Comparison of ENCODE assay signal across 22 cellular contexts in genomic region chr16:56689171-56689570, GRCh38. TPM values are rescaled to one million over a fixed set of nuclear protein-coding genes. Genes with fewer than 3 reads are reported as not detected.
DNase-seq lines count a peak whose midpoint lies in the region; ATAC-seq and TF ChIP-seq lines count a peak whose summit lies in the region.
"Had no signal": no experiment of that assay in that cellular context is flagged by ENCODE, and none has a peak within 500 bp of the region (broad histone marks: within the 10 kb centered on the region; RNA-seq: fewer than 3 reads in every experiment).

No MANE protein-coding gene starts in this region.

- H3K27me3 Mint-ChIP-seq in MCF 10A (ENCODE audit: insufficient read depth, unreplicated experiment), result no peaks in the 10 kb centered on the region
- no peaks in the 10 kb centered on the region for H3K27me3 Mint-ChIP-seq in CD4-positive, alpha-beta memory T cell
- H3K27me3 Mint-ChIP-seq: activated CD4-positive, alpha-beta T cell treated with anti-CD3 and anti-CD28 coated beads, Interleukin-2, amount 10 ng/mL, durations not matched to agents 24 days and 14 days; activated naive CD8-positive, alpha-beta T cell had no signal

- peaks cover 14% of the 10 kb centered on the region for H3K36me3 Mint-ChIP-seq in MCF 10A (ENCODE audit: insufficient read depth, unreplicated experiment)
- peaks cover 2 to 13% of the 10 kb centered on the region in 2 donors for H3K36me3 Mint-ChIP-seq in CD4-positive, alpha-beta memory T cell
- H3K36me3 Mint-ChIP-seq: activated CD8-positive, alpha-beta memory T cell treated with anti-CD3 and anti-CD28 coated beads, Interleukin-2, amount 10 ng/mL, durations not matched to agents 7 days and 5 days had no signal

- no peaks in the 10 kb centered on the region for H3K36me3 ChIP-seq in mammary epithelial cell (ENCODE audit: insufficient read depth, low read length)
- H3K36me3 ChIP-seq in PC-9 (ENCODE audit: low read depth), result no peaks in the 10 kb centered on the region
- H3K36me3 ChIP-seq in esophagus squamous epithelium, result peaks cover 0 to 12% (median 0%) of the 10 kb centered on the region in 3 donors
- H3K36me3 ChIP-seq in CD4-positive, alpha-beta memory T cell (ENCODE audit: insufficient read depth, low read length), result no peaks in the 10 kb centered on the region
- H3K36me3 ChIP-seq: upper lobe of right lung had no signal

- no peaks in the 10 kb centered on the region for H3K79me2 ChIP-seq in mammary epithelial cell (ENCODE audit: insufficient read depth, low read length)
- H3K79me2 ChIP-seq in PC-9 (ENCODE audit: low read depth), result no peaks in the 10 kb centered on the region
- H3K79me2 ChIP-seq: hepatocyte had no signal

- WGBS in mammary epithelial cell (ENCODE audit: low coverage, missing lambda C conversion rate), result 76% methylated on average over 2 of the region's 3 CpGs
- WGBS in esophagus squamous epithelium, 2 donors, result 23 to 38% methylated on average over 3 of the region's 3 CpGs

- TF ChIP-seq CTCF in mammary epithelial cell (conservative IDR thresholded peaks at IDR 0.05 in 1 of 2, IDR thresholded peaks at IDR 0.05 in 1 of 2; ENCODE audit: extremely low read depth in 1 of 2, insufficient read depth in 1 of 2, low read depth in 1 of 2, low read length in 2 of 2) (no peak), MCF 10A (IDR thresholded peaks at IDR 0.05; ENCODE audit: unreplicated experiment) (no peak), PC-9 (conservative IDR thresholded peaks at IDR 0.05) (no peak), esophagus squamous epithelium (IDR thresholded peaks at IDR 0.05) (no peak)

- H3K27ac ChIP-seq in mammary epithelial cell (ENCODE audit: insufficient read depth, low read depth, low read length) (no peak overlapping the region), PC-9 (peak overlapping the region; percentile 35), esophagus squamous epithelium (peak overlapping the region; percentile 55 to 75 (median 63))
- no peak overlapping the region for H3K27ac ChIP-seq in CD4-positive, alpha-beta memory T cell (ENCODE audit: low read depth, low read length)
- H3K27ac ChIP-seq: C4-2B, hepatocyte, upper lobe of right lung had no signal

- H3K27me3 ChIP-seq in mammary epithelial cell (ENCODE audit: insufficient read depth, low read length) (no peaks in the 10 kb centered on the region), PC-9 (ENCODE audit: insufficient read depth, low read depth) (no peaks in the 10 kb centered on the region), esophagus squamous epithelium (no peaks in the 10 kb centered on the region)
- no peaks in the 10 kb centered on the region for H3K27me3 ChIP-seq in CD4-positive, alpha-beta memory T cell (ENCODE audit: insufficient read depth, low read length)
- H3K27me3 ChIP-seq: hepatocyte, upper lobe of right lung had no signal

- H3K9me3 Mint-ChIP-seq in MCF 10A (ENCODE audit: unreplicated experiment), result no peaks in the 10 kb centered on the region
- H3K9me3 Mint-ChIP-seq in CD4-positive, alpha-beta memory T cell, result peaks cover 0 to 4% (median 1%) of the 10 kb centered on the region in 8 donors

- H2AFZ ChIP-seq in mammary epithelial cell (ENCODE audit: low read depth, low read length), result peak overlapping the region; percentile 16
- H2AFZ ChIP-seq in PC-9, result no peak overlapping the region
- H2AFZ ChIP-seq: hepatocyte had no signal

- H3K9me3 ChIP-seq in mammary epithelial cell (replicated peaks; ENCODE audit: insufficient read depth, low read length) (peaks cover 3% of the 10 kb centered on the region), PC-9 (ENCODE audit: insufficient read depth, low read depth) (peaks cover 6% of the 10 kb centered on the region; the same call in 1 of the 2 replicates), esophagus squamous epithelium (no peaks in the 10 kb centered on the region)
- no peaks in the 10 kb centered on the region for H3K9me3 ChIP-seq in CD4-positive, alpha-beta memory T cell (ENCODE audit: control insufficient read depth in 1 of 2, low read length in 2 of 2)
- H3K9me3 ChIP-seq: upper lobe of right lung had no signal

- H3K4me3 ChIP-seq in mammary epithelial cell (replicated peaks in 1 of 3; ENCODE audit: insufficient read depth in 1 of 3, low read depth in 2 of 3, low read length in 3 of 3) (no peak overlapping the region), PC-9 (no peak overlapping the region), esophagus squamous epithelium (no peak overlapping the region)
- no peak overlapping the region for H3K4me3 ChIP-seq in CD4-positive, alpha-beta memory T cell (ENCODE audit: low read length in 2 of 2)
- H3K4me3 ChIP-seq: hepatocyte, lung, upper lobe of right lung had no signal

- no peak overlapping the region for H3K9ac ChIP-seq in mammary epithelial cell (ENCODE audit: insufficient read depth, low read length)

- dilution Hi-C loops in mammary epithelial cell (cut with HindIII; ENCODE audit: low sequenced_read_pairs), result no loop called here

- no peak overlapping the region for H3K4me3 Mint-ChIP-seq in MCF 10A (ENCODE audit: unreplicated experiment)
- H3K4me3 Mint-ChIP-seq in CD4-positive, alpha-beta memory T cell, result no peak overlapping the region
- H3K4me3 Mint-ChIP-seq: activated CD4-positive, alpha-beta T cell treated with anti-CD3 and anti-CD28 coated beads, Interleukin-2, amount 10 ng/mL, durations not matched to agents 24 days and 14 days; activated CD8-positive, alpha-beta memory T cell treated with anti-CD3 and anti-CD28 coated beads, Interleukin-2, amount 10 ng/mL, durations not matched to agents 7 days and 5 days; activated naive CD8-positive, alpha-beta T cell; activated T-helper 1 cell treated with anti-CD3 and anti-CD28 coated beads, Interleukin-12 subunit alpha, Interleukin-12 subunit beta, Interleukin-2, Interleukin-4 antibody, amounts not matched to agents 30 ng/mL and 10 ng/mL and 1 ng/mL, durations not matched to agents 14 hours and 24 hours and 36 hours had no signal

- no TSS peak for BruUV-seq in mammary epithelial cell (replicated peaks; lab: Mats Ljungman, UMichigan)
- BruUV-seq in MCF 10A (replicated peaks; lab: Mats Ljungman, UMichigan), result no TSS peak
- BruUV-seq in PC-9 (replicated peaks; lab: Mats Ljungman, UMichigan), result no TSS peak

- no peak overlapping the region for H3K27ac Mint-ChIP-seq in MCF 10A (ENCODE audit: low read depth, unreplicated experiment)
- H3K27ac Mint-ChIP-seq in CD4-positive, alpha-beta memory T cell, result no peak overlapping the region
- H3K27ac Mint-ChIP-seq: activated CD4-positive, alpha-beta T cell treated with anti-CD3 and anti-CD28 coated beads, Interleukin-2, amount 10 ng/mL, durations not matched to agents 24 days and 14 days; activated CD8-positive, alpha-beta memory T cell treated with anti-CD3 and anti-CD28 coated beads, Interleukin-2, amount 10 ng/mL, durations not matched to agents 7 days and 5 days; activated naive CD8-positive, alpha-beta T cell; activated T-helper 1 cell treated with anti-CD3 and anti-CD28 coated beads, Interleukin-12 subunit alpha, Interleukin-12 subunit beta, Interleukin-2, Interleukin-4 antibody, amounts not matched to agents 30 ng/mL and 10 ng/mL and 1 ng/mL, durations not matched to agents 14 hours and 24 hours and 36 hours had no signal

- in situ Hi-C loops in mammary epithelial cell (cut with MboI; ENCODE audit: low sequenced_read_pairs in 2 of 2), result no loop called here

- no peaks in the 10 kb centered on the region for H3K9me2 ChIP-seq in PC-9 (ENCODE audit: insufficient read depth)

- TF ChIP-seq POLR2A in esophagus squamous epithelium (IDR thresholded peaks at IDR 0.05), result peak in 1 of 4 donors; percentile 13

- ATAC-seq in GM19455 (IDR thresholded peaks at IDR 0.05; ENCODE audit: unreplicated experiment) (no peak), GM21576 (IDR thresholded peaks at IDR 0.05; ENCODE audit: unreplicated experiment) (no peak)
- ATAC-seq: activated CD8-positive, alpha-beta memory T cell treated with anti-CD3 and anti-CD28 coated beads, Interleukin-2, amount 10 ng/mL, durations not matched to agents 7 days and 5 days; Right ventricle myocardium inferior; upper lobe of right lung had no signal

- H3K4me1 Mint-ChIP-seq in MCF 10A (ENCODE audit: insufficient read depth, unreplicated experiment), result peaks cover 23% of the 10 kb centered on the region
- H3K4me1 Mint-ChIP-seq in CD4-positive, alpha-beta memory T cell, result peaks cover 0 to 3% (median under 1%) of the 10 kb centered on the region in 4 donors

- POLR2A ChIA-PET in MCF 10A (lab: Yijun Ruan, JAX) (interaction anchor here (0.6 to 14.3 kb wide), 5 partner anchors 11 to 88 kb away, joined by 3 to 444 read pairs (median 7); partner anchors contain the start of genes MT1E and MT2A), PC-9 (lab: Charles Lee; ENCODE audit: unreplicated experiment) (interaction anchor here (0.5 to 0.7 kb wide), 3 partner anchors 10 to 79 kb away, joined by 3 to 7 read pairs (median 6); no protein-coding TSS in a partner anchor)
- POLR2A ChIA-PET in CD4-positive, alpha-beta memory T cell (lab: Charles Lee; ENCODE audit: partially characterized antibody), result no interaction called here

- CTCF ChIA-PET in mammary epithelial cell (lab: Charles Lee; ENCODE audit: low non-redundant PET) (no interaction called here), MCF 10A (lab: Yijun Ruan, JAX) (interaction anchor here (0.9 to 3.0 kb wide), 3 partner anchors 13 to 113 kb away, joined by 4 to 8 read pairs (median 7); no protein-coding TSS in a partner anchor), PC-9 (lab: Charles Lee) (no interaction called here)
- CTCF ChIA-PET in CD4-positive, alpha-beta memory T cell (lab: Charles Lee; ENCODE audit: partially characterized antibody), result interaction anchor here (1.2 kb wide), 1 partner anchor 12 kb away, joined by 9 read pairs; no protein-coding TSS in a partner anchor

- H3K4me2 ChIP-seq in mammary epithelial cell (ENCODE audit: insufficient read depth, low read depth, low read length) (no peak overlapping the region), PC-9 (peak overlapping the region; percentile 50)
- H3K4me2 ChIP-seq: hepatocyte had no signal

- H3F3A ChIP-seq in PC-9 (ENCODE audit: insufficient read depth, low read depth), result peaks cover 22% of the 10 kb centered on the region

- H3K4me1 ChIP-seq in mammary epithelial cell (ENCODE audit: insufficient read depth, low read length), result peaks cover 34% of the 10 kb centered on the region
- peaks cover 45% of the 10 kb centered on the region for H3K4me1 ChIP-seq in PC-9 (replicated peaks; ENCODE audit: insufficient read depth)
- peaks cover 17 to 78% (median 33%) of the 10 kb centered on the region in 3 donors for H3K4me1 ChIP-seq in esophagus squamous epithelium
- H3K4me1 ChIP-seq in CD4-positive, alpha-beta memory T cell (ENCODE audit: insufficient read depth, low read length), result no peaks in the 10 kb centered on the region

- intact Hi-C loops in mammary epithelial cell (cut with micrococcal nuclease), result no loop called here
- intact Hi-C loops in MCF 10A (cut with micrococcal nuclease), result no loop called here
- intact Hi-C loops in PC-9 (cut with micrococcal nuclease; ENCODE audit: unreplicated experiment), result no loop called here
- intact Hi-C loops in esophagus squamous epithelium (cut with DNase I), result no loop called here
- intact Hi-C loops in CD4-positive, alpha-beta memory T cell (cut with micrococcal nuclease), result no loop called here

- H4K20me1 ChIP-seq in mammary epithelial cell (ENCODE audit: insufficient read depth, low read length), result no peaks in the 10 kb centered on the region
- H4K20me1 ChIP-seq in PC-9 (ENCODE audit: insufficient read depth), result no peaks in the 10 kb centered on the region

- DNase-seq in mammary epithelial cell, result peak; percentile 32
- DNase-seq in MCF 10A (ENCODE audit: unreplicated experiment), result no peak
- DNase-seq in PC-9, result peak; percentile 41 to 70
- no peak for DNase-seq in esophagus squamous epithelium (lab: John Stamatoyannopoulos, UW)
- no peak for DNase-seq in dedifferentiated amniotic fluid mesenchymal stem cell (ENCODE audit: extremely low spot score)
- no peak for DNase-seq in CD4-positive, alpha-beta memory T cell
- DNase-seq: activated CD4-positive, alpha-beta T cell treated with anti-CD3 and anti-CD28 coated beads, Interleukin-2, amount 10 ng/mL, durations not matched to agents 24 days and 14 days; activated CD8-positive, alpha-beta memory T cell treated with anti-CD3 and anti-CD28 coated beads, Interleukin-2, amount 10 ng/mL, durations not matched to agents 7 days and 5 days; Kasumi-1; NCI-H1105 treated with DMSO at 0.1 percent for 48 hours; stimulated activated CD4-positive, alpha-beta T cell treated with anti-CD3 and anti-CD28 coated beads, Interleukin-15, amount 100 ng/mL, for 24 hours; upper lobe of right lung had no signal

RNA-seq across cellular contexts. Expression of gene MT1X, which starts 6.9 kb away (rescaled TPM):
- total RNA-seq in mammary epithelial cell (100 to 1,000 TPM in 1 of 2 donors, 10 to 100 TPM in 1; 85.4 to 591 TPM), MCF 10A (2022) (79.3 and 108 TPM in 2 replicates), PC-9 (2021) (18.9 and 41.2 TPM in 2 replicates), esophagus squamous epithelium (1,000 to 10,000 TPM in 1 of 4 donors, 100 to 1,000 TPM in 3; 343 to 1,688 (median 688) TPM)
- 1,069 TPM for polyA plus RNA-seq in mammary epithelial cell
- polyA minus RNA-seq in mammary epithelial cell, result 517 TPM
- total RNA-seq in CD4-positive, alpha-beta memory T cell, result 10 to 100 TPM; 21.0 to 23.7 TPM
- polyA plus RNA-seq in CD4-positive, alpha-beta memory T cell, result 100 to 1,000 TPM in 1 of 2 donors, 10 to 100 TPM in 1; 76.0 to 146 TPM

RNA-seq across cellular contexts. Expression of gene MT1H, which starts 19.6 kb away (rescaled TPM):
- total RNA-seq in mammary epithelial cell (not detected), MCF 10A (2022) (not detected in 2 replicates), PC-9 (2021) (not detected in 2 replicates), esophagus squamous epithelium (1 to 10 TPM in 1 of 4 donors, not detected in 3; 5.7 TPM)
- not detected for polyA plus RNA-seq in mammary epithelial cell
- polyA minus RNA-seq in mammary epithelial cell, result not detected
- under 1 TPM in 1 of 2 experiments, not detected in 1; 0.78 TPM for total RNA-seq in CD4-positive, alpha-beta memory T cell
- not detected for polyA plus RNA-seq in CD4-positive, alpha-beta memory T cell
- total RNA-seq: activated CD4-positive, alpha-beta T cell treated with anti-CD3 and anti-CD28 coated beads, Interleukin-2, amount 10 ng/mL, durations not matched to agents 24 days and 14 days; activated CD8-positive, alpha-beta memory T cell treated with anti-CD3 and anti-CD28 coated beads, Interleukin-2, amount 10 ng/mL, durations not matched to agents 7 days and 5 days; fibroblast of villous mesenchyme; hepatocyte; Right ventricle myocardium inferior had no signal

RNA-seq across cellular contexts. Expression of gene MT1G, which starts 21.3 kb away (rescaled TPM):
- total RNA-seq in mammary epithelial cell (1 to 10 TPM in 1 of 2 donors, under 1 TPM in 1; 0.92 to 2.3 TPM), MCF 10A (2022) (not detected in 2 replicates), PC-9 (2021) (not detected in 2 replicates), esophagus squamous epithelium (10 to 100 TPM in 3 of 4 donors, 1 to 10 TPM in 1; 5.8 to 52.1 (median 16.5) TPM)
- polyA plus RNA-seq in mammary epithelial cell, result 3.9 TPM
- polyA minus RNA-seq in mammary epithelial cell, result not detected
- total RNA-seq in CD4-positive, alpha-beta memory T cell, result not detected
- polyA plus RNA-seq in CD4-positive, alpha-beta memory T cell, result 1 to 10 TPM in 1 of 2 donors, not detected in 1; 1.3 TPM
- total RNA-seq: fibroblast of villous mesenchyme, Right ventricle myocardium inferior had no signal

RNA-seq across cellular contexts. Expression of gene MT1F, which starts 31.4 kb away (rescaled TPM):
- total RNA-seq in mammary epithelial cell, result 1 to 10 TPM; 4.2 to 8.6 TPM
- polyA plus RNA-seq in mammary epithelial cell, result 7.1 TPM
- not detected for polyA minus RNA-seq in mammary epithelial cell
- 1.7 and 2.4 TPM in 2 replicates for total RNA-seq in MCF 10A (2022)
- total RNA-seq in PC-9 (2021), result 4.0 and 10.3 TPM in 2 replicates
- 1 to 10 TPM in 3 of 4 donors, not detected in 1; 2.8 to 4.2 (median 2.9) TPM for total RNA-seq in esophagus squamous epithelium
- 10 to 100 TPM in 1 of 2 experiments, 1 to 10 TPM in 1; 8.3 to 12.9 TPM for total RNA-seq in CD4-positive, alpha-beta memory T cell
- polyA plus RNA-seq in CD4-positive, alpha-beta memory T cell, result 10 to 100 TPM; 12.0 to 28.9 TPM
- total RNA-seq: fibroblast of villous mesenchyme had no signal

RNA-seq across cellular contexts. Expression of gene MT1B, which starts 37.5 kb away (rescaled TPM):
- total RNA-seq in mammary epithelial cell (not detected), MCF 10A (2022) (not detected in 2 replicates), PC-9 (2021) (not detected in 2 replicates), esophagus squamous epithelium (not detected)
- polyA plus RNA-seq in mammary epithelial cell, result not detected
- not detected for polyA minus RNA-seq in mammary epithelial cell
- total RNA-seq in CD4-positive, alpha-beta memory T cell, result not detected
- not detected for polyA plus RNA-seq in CD4-positive, alpha-beta memory T cell
- total RNA-seq: activated CD4-positive, alpha-beta T cell treated with anti-CD3 and anti-CD28 coated beads, Interleukin-2, amount 10 ng/mL, durations not matched to agents 24 days and 14 days; activated CD8-positive, alpha-beta memory T cell treated with anti-CD3 and anti-CD28 coated beads, Interleukin-2, amount 10 ng/mL, durations not matched to agents 7 days and 5 days; activated T-helper 1 cell treated with anti-CD3 and anti-CD28 coated beads, Interleukin-12 subunit alpha, Interleukin-12 subunit beta, Interleukin-2, Interleukin-4 antibody, amounts not matched to agents 30 ng/mL and 10 ng/mL and 1 ng/mL, durations not matched to agents 14 hours and 24 hours and 36 hours; fibroblast of villous mesenchyme; hepatocyte; lung; Right ventricle myocardium inferior; T-helper 1 cell treated with Interleukin-12 subunit alpha and Interleukin-12 subunit beta and Interleukin-4 antibody, amounts not matched to agents 30 ng/mL and 1 ng/mL, for 36 hours; upper lobe of right lung had no signal
- polyA plus RNA-seq: lung had no signal

Comparison
In these comparisons a context has a peak if more than half of its experiments do, and no peak if none do; other contexts are left out.
1. DNase-seq: peak in mammary epithelial cell (single experiment) and PC-9 (2 of 2); none in MCF 10A (single experiment), esophagus squamous epithelium (single experiment), dedifferentiated amniotic fluid mesenchymal stem cell (single experiment) and CD4-positive, alpha-beta memory T cell (0 of 5).
2. CTCF ChIA-PET loops: an anchor here in MCF 10A (0.9 to 3.0 kb wide) and CD4-positive, alpha-beta memory T cell (1.2 kb wide); none called in mammary epithelial cell and PC-9.
3. H3K27ac ChIP-seq: peak in PC-9 (single experiment) and esophagus squamous epithelium (4 of 4); none in mammary epithelial cell (single experiment) and CD4-positive, alpha-beta memory T cell (single experiment).